In the genomic region with DNA sequence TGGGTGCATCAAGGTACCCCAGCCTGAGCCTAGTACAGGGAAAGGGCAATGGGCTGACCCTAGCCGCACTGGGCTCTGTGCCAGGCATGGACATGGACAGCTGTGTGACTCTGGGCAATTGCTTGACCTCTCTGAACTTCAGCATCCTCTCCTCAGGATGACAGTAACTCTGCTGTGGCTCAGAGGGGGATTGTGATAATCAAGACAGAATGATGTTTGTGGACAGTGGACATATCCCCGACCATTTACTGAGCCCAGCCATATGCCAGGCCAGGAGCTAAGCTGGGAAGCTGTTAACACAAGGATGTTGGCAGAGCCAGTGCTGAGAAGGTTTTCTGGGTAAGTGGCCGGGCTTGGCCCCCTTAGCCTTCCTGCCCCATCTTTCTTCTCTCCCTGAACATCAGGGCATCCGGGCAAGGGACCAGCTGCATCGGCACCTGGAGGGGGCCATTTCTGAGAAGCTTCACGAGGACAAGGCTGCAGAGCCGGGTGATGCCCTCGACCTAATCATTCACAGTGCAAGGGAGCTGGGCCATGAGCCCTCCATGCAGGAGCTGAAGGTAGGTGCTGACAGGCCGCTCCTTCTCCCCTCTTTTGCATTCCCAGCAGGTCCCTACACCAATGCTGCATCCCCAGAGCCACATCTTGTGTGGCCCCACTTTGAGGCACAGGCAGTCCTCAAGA, we compare ENCODE assay signal across 29 cellular contexts. TPM values are rescaled to one million over a fixed set of nuclear protein-coding genes. Genes with fewer than 3 reads are reported as not detected.
DNase-seq lines count a peak whose midpoint lies in the region; ATAC-seq and TF ChIP-seq lines count a peak whose summit lies in the region.
"Had no signal": no experiment of that assay in that cellular context is flagged by ENCODE, and none has a peak within 500 bp of the region (broad histone marks: within the 10 kb centered on the region; RNA-seq: fewer than 3 reads in every experiment).

No MANE protein-coding gene starts in this region.

- peaks cover 3 to 89% of the 10 kb centered on the region in 2 donors for H3K27me3 ChIP-seq in breast epithelium

- no peak for ATAC-seq in effector memory CD8-positive, alpha-beta T cell (replicated peaks)
- no peak for ATAC-seq in GM21825 (IDR thresholded peaks at IDR 0.05; ENCODE audit: unreplicated experiment)
- ATAC-seq: esophagus mucosa had no signal

- no peaks in the 10 kb centered on the region for H3K36me3 ChIP-seq in breast epithelium
- H3K36me3 ChIP-seq: brain microvascular endothelial cell, prostate gland had no signal

- TF ChIP-seq CTCF in HFFc6 (IDR thresholded peaks at IDR 0.05) (no peak), nephron progenitor cell (IDR thresholded peaks at IDR 0.05) (no peak), breast epithelium (IDR thresholded peaks at IDR 0.05) (no peak)

- TF ChIP-seq POLR2A in breast epithelium (IDR thresholded peaks at IDR 0.05): no peak

- H3K27ac Mint-ChIP-seq in activated CD4-positive, alpha-beta T cell treated with anti-CD3 and anti-CD28 coated beads, Interleukin-2, amount 10 ng/mL, durations not matched to agents 24 days and 14 days: no peak overlapping the region
- H3K27ac Mint-ChIP-seq in HFFc6: no peak overlapping the region
- H3K27ac Mint-ChIP-seq in effector memory CD8-positive, alpha-beta T cell: no peak overlapping the region
- H3K27ac Mint-ChIP-seq in nephron progenitor cell: no peak overlapping the region
- H3K27ac Mint-ChIP-seq: mesothelial cell of epicardium had no signal

- intact Hi-C loops in activated CD4-positive, alpha-beta T cell treated with anti-CD3 and anti-CD28 coated beads, Interleukin-2, amount 10 ng/mL, durations not matched to agents 24 days and 14 days (cut with micrococcal nuclease): loop anchor here (2.0 to 10.0 kb wide), 2 partner anchors 13 to 99 kb away; no protein-coding TSS in a partner anchor
- intact Hi-C loops in breast epithelium (cut with DNase I; ENCODE audit: low total_unique reads): no loop called here

- no peaks in the 10 kb centered on the region for H3K9me3 Mint-ChIP-seq in activated CD4-positive, alpha-beta T cell treated with anti-CD3 and anti-CD28 coated beads, Interleukin-2, amount 10 ng/mL, durations not matched to agents 24 days and 14 days
- no peaks in the 10 kb centered on the region for H3K9me3 Mint-ChIP-seq in HFFc6
- no peaks in the 10 kb centered on the region for H3K9me3 Mint-ChIP-seq in effector memory CD8-positive, alpha-beta T cell
- H3K9me3 Mint-ChIP-seq in nephron progenitor cell: peaks cover 16% of the 10 kb centered on the region
- H3K9me3 Mint-ChIP-seq: mesothelial cell of epicardium had no signal

- H3K9me3 ChIP-seq in breast epithelium: no peaks in the 10 kb centered on the region
- H3K9me3 ChIP-seq: left ventricle myocardium inferior, prostate gland, SK-N-SH had no signal

- peaks cover 70% of the 10 kb centered on the region for H3K27me3 Mint-ChIP-seq in activated CD4-positive, alpha-beta T cell treated with anti-CD3 and anti-CD28 coated beads, Interleukin-2, amount 10 ng/mL, durations not matched to agents 24 days and 14 days
- H3K27me3 Mint-ChIP-seq in HFFc6 (ENCODE audit: insufficient read depth): peaks cover 60% of the 10 kb centered on the region
- peaks cover 45 to 74% of the 10 kb centered on the region in 2 donors for H3K27me3 Mint-ChIP-seq in effector memory CD8-positive, alpha-beta T cell
- H3K27me3 Mint-ChIP-seq in nephron progenitor cell (ENCODE audit: low read depth, poor library complexity): peaks cover 98% of the 10 kb centered on the region

- H3K4me3 ChIP-seq in breast epithelium: no peak overlapping the region
- H3K4me3 ChIP-seq: left ventricle myocardium inferior, prostate gland had no signal

- H3K27ac ChIP-seq in breast epithelium: no peak overlapping the region
- H3K27ac ChIP-seq: brain microvascular endothelial cell, left ventricle myocardium inferior, prostate gland, WERI-Rb-1 had no signal

- peak overlapping the region; percentile 11 for H3K4me3 Mint-ChIP-seq in activated CD4-positive, alpha-beta T cell treated with anti-CD3 and anti-CD28 coated beads, Interleukin-2, amount 10 ng/mL, durations not matched to agents 24 days and 14 days
- peak overlapping the region; percentile 59; the same call in 1 of the 2 replicates for H3K4me3 Mint-ChIP-seq in HFFc6
- peak overlapping the region; percentile 37 to 53 for H3K4me3 Mint-ChIP-seq in effector memory CD8-positive, alpha-beta T cell
- peak overlapping the region; percentile 52 for H3K4me3 Mint-ChIP-seq in nephron progenitor cell

- peaks cover 0 to 5% of the 10 kb centered on the region in 2 donors for H3K4me1 ChIP-seq in breast epithelium
- H3K4me1 ChIP-seq: prostate gland had no signal

- peaks cover 15% of the 10 kb centered on the region for H3K4me1 Mint-ChIP-seq in activated CD4-positive, alpha-beta T cell treated with anti-CD3 and anti-CD28 coated beads, Interleukin-2, amount 10 ng/mL, durations not matched to agents 24 days and 14 days
- H3K4me1 Mint-ChIP-seq in HFFc6 (ENCODE audit: low read depth) (peaks cover 29% of the 10 kb centered on the region), nephron progenitor cell (peaks cover 25% of the 10 kb centered on the region)
- H3K4me1 Mint-ChIP-seq in effector memory CD8-positive, alpha-beta T cell (ENCODE audit: low read depth in 2 of 2): peaks cover 23 to 26% of the 10 kb centered on the region in 2 donors

- H3K36me3 Mint-ChIP-seq in activated CD4-positive, alpha-beta T cell treated with anti-CD3 and anti-CD28 coated beads, Interleukin-2, amount 10 ng/mL, durations not matched to agents 24 days and 14 days (ENCODE audit: low read depth): peaks cover 2% of the 10 kb centered on the region
- H3K36me3 Mint-ChIP-seq in HFFc6 (ENCODE audit: low read depth): no peaks in the 10 kb centered on the region; the same call in 1 of the 2 replicates
- H3K36me3 Mint-ChIP-seq in effector memory CD8-positive, alpha-beta T cell (ENCODE audit: insufficient read depth): peaks cover 4% of the 10 kb centered on the region
- H3K36me3 Mint-ChIP-seq in nephron progenitor cell (ENCODE audit: low read depth): peaks cover 10% of the 10 kb centered on the region

- DNase-seq in activated CD4-positive, alpha-beta T cell treated with anti-CD3 and anti-CD28 coated beads, Interleukin-2, amount 10 ng/mL, durations not matched to agents 24 days and 14 days: no peak
- DNase-seq in activated CD4-positive, alpha-beta T cell treated with anti-CD3 and anti-CD28 coated beads for 1 hour: no peak
- DNase-seq in HFFc6 (no peak), nephron progenitor cell (no peak), NCI-H1417 (lab: John Stamatoyannopoulos, UW) (no peak), breast epithelium (ENCODE audit: low spot score in 2 of 2) (no peak)
- no peak for DNase-seq in effector memory CD8-positive, alpha-beta T cell
- DNase-seq: activated CD4-positive, alpha-beta T cell treated with anti-CD3 and anti-CD28 coated beads, Interleukin-2, amount 50 U/mL, for 4 hours; activated effector memory CD4-positive, alpha-beta T cell treated with anti-CD3 and anti-CD28 coated beads, Interleukin-2, amount 50 U/mL, for 16 hours; brain microvascular endothelial cell; effector memory CD4-positive, alpha-beta T cell; foreskin melanocyte; GF-D8; H9; left ventricle myocardium inferior; NCI-H1417 treated with DMSO at 0.1 percent for 48 hours; NCI-H2107; NCI-H446; stimulated activated CD8-positive, alpha-beta memory T cell treated with anti-CD3 and anti-CD28 coated beads, Interleukin-4, amount 100 ng/mL, for 48 hours; trophoblast cell; WERI-Rb-1 had no signal

RNA-seq across cellular contexts. Expression of a gene that starts 3.5 kb away (rescaled TPM):
- 0.07 and 0.12 TPM in 2 replicates for total RNA-seq in activated CD4-positive, alpha-beta T cell treated with anti-CD3 and anti-CD28 coated beads, Interleukin-2, amount 10 ng/mL, durations not matched to agents 24 days and 14 days
- total RNA-seq in HFFc6 (2021; fragmentation: NEBNext Ultra II Directional; extraction: Animal tissue kit (Norgen Biotek cat#: 25700)): under 1 TPM in 5 of 6 experiments, not detected in 1; 0.05 to 0.22 (median 0.13) TPM
- total RNA-seq in breast epithelium: under 1 TPM in 2 of 3 donors, not detected in 1; 0.15 to 0.16 TPM
- total RNA-seq: A172, esophagus mucosa, left ventricle myocardium inferior had no signal

RNA-seq across cellular contexts. Expression of a gene that starts 9.6 kb away (rescaled TPM):
- not detected in 2 replicates for total RNA-seq in activated CD4-positive, alpha-beta T cell treated with anti-CD3 and anti-CD28 coated beads, Interleukin-2, amount 10 ng/mL, durations not matched to agents 24 days and 14 days
- not detected for total RNA-seq in HFFc6 (2021; fragmentation: NEBNext Ultra II Directional; extraction: Animal tissue kit (Norgen Biotek cat#: 25700))
- total RNA-seq in breast epithelium: 1 to 10 TPM in 1 of 3 donors, under 1 TPM in 1, not detected in 1; 0.33 to 2.3 TPM
- total RNA-seq: esophagus mucosa, left ventricle myocardium inferior, MCF 10A, OCI-LY7, prostate gland had no signal
